In genomic region chr11:112321521-112322172, GRCh38 we compare ENCODE assay signal across 8 cellular contexts.
DNase-seq lines count a peak whose midpoint lies in the region; ATAC-seq and TF ChIP-seq lines count a peak whose summit lies in the region.

No MANE protein-coding gene starts in this region.

- peak; percentile 49 for ATAC-seq in CD4-positive, alpha-beta T cell (ENCODE audit: poor library complexity)
- no peak for ATAC-seq in GM19452 (IDR thresholded peaks at IDR 0.05; ENCODE audit: unreplicated experiment)
- ATAC-seq in GM21619 (IDR thresholded peaks at IDR 0.05; ENCODE audit: unreplicated experiment), result no peak

- H2AFZ ChIP-seq in KMS-11 (ENCODE audit: low read depth), result no peak overlapping the region

- no peak for DNase-seq in CD4-positive, alpha-beta T cell
- peak in 2 of 3 donors; percentile 61 to 79 for DNase-seq in Peyer's patch
- peak; percentile 95 for DNase-seq in glomerular visceral epithelial cell (ENCODE audit: extremely low spot score)
- DNase-seq in thyroid gland, result peak; percentile 95 to 97
- DNase-seq in OCI-M2 (lab: John Stamatoyannopoulos, UW; ENCODE audit: unreplicated experiment), result no peak

- peak overlapping the region; percentile 54 for H3K4me2 ChIP-seq in KMS-11

- CTCF ChIA-PET in CD4-positive, alpha-beta T cell (lab: Charles Lee), result no interaction called here

- TF ChIP-seq POLR2A in Peyer's patch (IDR thresholded peaks at IDR 0.05) (no peak), thyroid gland (IDR thresholded peaks at IDR 0.05) (no peak)

- no peak for TF ChIP-seq CTCF in CD4-positive, alpha-beta T cell (IDR thresholded peaks at IDR 0.05)
- TF ChIP-seq CTCF in KMS-11 (conservative IDR thresholded peaks at IDR 0.05; ENCODE audit: low read depth, low read length) (no peak), Peyer's patch (IDR thresholded peaks at IDR 0.05) (no peak), thyroid gland (IDR thresholded peaks at IDR 0.05) (no peak)

- H3K4me1 ChIP-seq in KMS-11 (ENCODE audit: low read depth, poor library complexity, severe bottlenecking), result peaks cover 22% of the 10 kb centered on the region
- H3K4me1 ChIP-seq in Peyer's patch, result peaks cover 0 to 11% (median 4%) of the 10 kb centered on the region in 4 donors
- peaks cover 24 to 38% of the 10 kb centered on the region in 2 donors for H3K4me1 ChIP-seq in thyroid gland

- peak overlapping the region; percentile 42 for H3K4me3 Mint-ChIP-seq in CD4-positive, alpha-beta T cell

- 53 to 62% methylated on average over 8 of the region's 8 CpGs for WGBS in thyroid gland, 2 donors

- H3K4me3 ChIP-seq in KMS-11 (IDR thresholded peaks at IDR 0.05; ENCODE audit: insufficient read depth, low read depth, low read length) (no peak overlapping the region), Peyer's patch (no peak overlapping the region), thyroid gland (replicated peaks in 1 of 3) (no peak overlapping the region)

- H3K79me2 ChIP-seq in KMS-11 (ENCODE audit: insufficient read depth, low read depth), result no peaks in the 10 kb centered on the region

- intact Hi-C loops in CD4-positive, alpha-beta T cell (cut with DNase I, micrococcal nuclease), result no loop called here
- intact Hi-C loops in thyroid gland (cut with DNase I), result no loop called here

- no peaks in the 10 kb centered on the region for H4K20me1 ChIP-seq in KMS-11 (ENCODE audit: insufficient read depth)

- no peaks in the 10 kb centered on the region for H3K27me3 ChIP-seq in CD4-positive, alpha-beta T cell (ENCODE audit: control insufficient read depth, insufficient read depth, low read length)
- H3K27me3 ChIP-seq in KMS-11 (ENCODE audit: insufficient read depth, low read depth) (no peaks in the 10 kb centered on the region), Peyer's patch (no peaks in the 10 kb centered on the region), thyroid gland (no peaks in the 10 kb centered on the region)

- H3K27ac ChIP-seq in CD4-positive, alpha-beta T cell (ENCODE audit: low read depth, low read length), result no peak overlapping the region
- H3K27ac ChIP-seq in KMS-11 (no peak overlapping the region), Peyer's patch (peak overlapping the region in 1 of 4 donors; percentile 64), thyroid gland (peak overlapping the region; percentile 73 to 85 (median 77))

- H3K4me1 Mint-ChIP-seq in CD4-positive, alpha-beta T cell (ENCODE audit: low read depth), result peaks cover 29% of the 10 kb centered on the region

- H3K9me3 ChIP-seq in CD4-positive, alpha-beta T cell (ENCODE audit: control insufficient read depth, low read length), result no peaks in the 10 kb centered on the region
- H3K9me3 ChIP-seq in Peyer's patch (no peaks in the 10 kb centered on the region), thyroid gland (no peaks in the 10 kb centered on the region)

- H3K36me3 ChIP-seq in KMS-11 (ENCODE audit: insufficient read depth) (no peaks in the 10 kb centered on the region), Peyer's patch (no peaks in the 10 kb centered on the region), thyroid gland (no peaks in the 10 kb centered on the region)

- POLR2A ChIA-PET in CD4-positive, alpha-beta T cell (lab: Charles Lee), result no interaction called here

- no peak overlapping the region for H3K9ac ChIP-seq in KMS-11

- H3K9me3 Mint-ChIP-seq in CD4-positive, alpha-beta T cell, result peaks cover under 1% of the 10 kb centered on the region

- H3K27me3 Mint-ChIP-seq in CD4-positive, alpha-beta T cell, result no peaks in the 10 kb centered on the region

- H3K27ac Mint-ChIP-seq in CD4-positive, alpha-beta T cell, result peak overlapping the region; percentile 34

- H3K36me3 Mint-ChIP-seq in CD4-positive, alpha-beta T cell (ENCODE audit: low read depth), result peaks cover 8% of the 10 kb centered on the region

Comparison
In these comparisons a context has a peak if more than half of its experiments do, and no peak if none do; other contexts are left out.
1. DNase-seq: peak in Peyer's patch (2 of 3), glomerular visceral epithelial cell (single experiment) and thyroid gland (2 of 2); none in CD4-positive, alpha-beta T cell (0 of 10) and OCI-M2 (single experiment).
2. H3K27ac ChIP-seq: peak in thyroid gland (3 of 3); none in CD4-positive, alpha-beta T cell (single experiment) and KMS-11 (single experiment).